In the genomic region with DNA sequence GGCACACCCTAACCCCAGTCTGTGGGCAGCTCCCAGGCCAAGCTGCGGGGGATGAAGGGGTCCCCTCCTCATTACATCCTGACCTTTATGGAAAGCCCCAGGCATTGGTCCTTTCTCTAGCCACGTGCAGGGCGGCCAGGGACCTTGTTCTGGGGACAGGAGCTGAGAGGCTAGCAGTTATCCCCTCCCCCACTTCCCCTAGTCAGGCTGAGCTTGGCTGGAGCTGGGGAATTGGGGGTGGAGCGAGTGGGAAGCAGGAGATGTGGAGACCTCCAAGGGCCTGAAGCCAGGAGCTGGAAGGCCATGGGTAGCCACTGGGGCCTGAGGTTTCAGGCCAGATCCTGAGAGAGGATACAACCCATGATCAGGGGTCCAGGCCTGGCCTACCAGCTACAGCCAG, we compare ENCODE assay signal across 1 cellular context.
TF ChIP-seq lines count a peak whose summit lies in the region.

No MANE protein-coding gene starts in this region.

TF ChIP-seq in GM23338, 12 proteins besides CTCF, POLR2A, EP300 and RAD21 (continued from another document):
- TF ChIP-seq, protein P1, sequence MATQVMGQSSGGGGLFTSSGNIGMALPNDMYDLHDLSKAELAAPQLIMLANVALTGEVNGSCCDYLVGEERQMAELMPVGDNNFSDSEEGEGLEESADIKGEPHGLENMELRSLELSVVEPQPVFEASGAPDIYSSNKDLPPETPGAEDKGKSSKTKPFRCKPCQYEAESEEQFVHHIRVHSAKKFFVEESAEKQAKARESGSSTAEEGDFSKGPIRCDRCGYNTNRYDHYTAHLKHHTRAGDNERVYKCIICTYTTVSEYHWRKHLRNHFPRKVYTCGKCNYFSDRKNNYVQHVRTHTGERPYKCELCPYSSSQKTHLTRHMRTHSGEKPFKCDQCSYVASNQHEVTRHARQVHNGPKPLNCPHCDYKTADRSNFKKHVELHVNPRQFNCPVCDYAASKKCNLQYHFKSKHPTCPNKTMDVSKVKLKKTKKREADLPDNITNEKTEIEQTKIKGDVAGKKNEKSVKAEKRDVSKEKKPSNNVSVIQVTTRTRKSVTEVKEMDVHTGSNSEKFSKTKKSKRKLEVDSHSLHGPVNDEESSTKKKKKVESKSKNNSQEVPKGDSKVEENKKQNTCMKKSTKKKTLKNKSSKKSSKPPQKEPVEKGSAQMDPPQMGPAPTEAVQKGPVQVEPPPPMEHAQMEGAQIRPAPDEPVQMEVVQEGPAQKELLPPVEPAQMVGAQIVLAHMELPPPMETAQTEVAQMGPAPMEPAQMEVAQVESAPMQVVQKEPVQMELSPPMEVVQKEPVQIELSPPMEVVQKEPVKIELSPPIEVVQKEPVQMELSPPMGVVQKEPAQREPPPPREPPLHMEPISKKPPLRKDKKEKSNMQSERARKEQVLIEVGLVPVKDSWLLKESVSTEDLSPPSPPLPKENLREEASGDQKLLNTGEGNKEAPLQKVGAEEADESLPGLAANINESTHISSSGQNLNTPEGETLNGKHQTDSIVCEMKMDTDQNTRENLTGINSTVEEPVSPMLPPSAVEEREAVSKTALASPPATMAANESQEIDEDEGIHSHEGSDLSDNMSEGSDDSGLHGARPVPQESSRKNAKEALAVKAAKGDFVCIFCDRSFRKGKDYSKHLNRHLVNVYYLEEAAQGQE (IDR thresholded peaks at IDR 0.05; ENCODE audit: unreplicated experiment) = no peak
- TF ChIP-seq EZH2 (IDR thresholded peaks at IDR 0.05; ENCODE audit: low read depth, unreplicated experiment) (no peak), EZH2phosphoT487 (IDR thresholded peaks at IDR 0.05; ENCODE audit: unreplicated experiment) (no peak), ZNF114 (CRISPR knock-in tag; IDR thresholded peaks at IDR 0.05) (no peak)
